13 cellular contexts compared by ENCODE assay signal in genomic region chr4:17562157-17562556, GRCh38. TPM values are rescaled to one million over a fixed set of nuclear protein-coding genes. Genes with fewer than 3 reads are reported as not detected.
DNase-seq lines count a peak whose midpoint lies in the region; ATAC-seq and TF ChIP-seq lines count a peak whose summit lies in the region.
"Had no signal": no experiment of that assay in that cellular context is flagged by ENCODE, and none has a peak within 500 bp of the region (broad histone marks: within the 10 kb centered on the region; RNA-seq: fewer than 3 reads in every experiment).

No MANE protein-coding gene starts in this region.

- DNase-seq in DMS 273 (lab: John Stamatoyannopoulos, UW; ENCODE audit: unreplicated experiment) = peak; percentile 47
- DNase-seq in DMS 273 treated with DMSO at 0.1 percent for 48 hours (lab: John Stamatoyannopoulos, UW) = no peak
- DNase-seq in LNCaP clone FGC (ENCODE audit: low read depth) = no peak
- no peak for DNase-seq in astrocyte of the spinal cord (ENCODE audit: low read depth, low spot score)
- no peak for DNase-seq in neural crest cell (ENCODE audit: low read depth, low spot score)
- no peak for DNase-seq in iPS-NIHi11 (ENCODE audit: low spot score)
- DNase-seq in effector memory CD8-positive, alpha-beta T cell = no peak
- DNase-seq: 8988T; activated B cell treated with CpG ODN at 0.5 μM for 24 hours; activated T-cell treated with anti-CD3 and anti-CD28 coated beads for 4 hours; effector memory CD4-positive, alpha-beta T cell; transverse colon had no signal

- no peak overlapping the region for H3K4me3 Mint-ChIP-seq in neural crest cell
- no peak overlapping the region for H3K4me3 Mint-ChIP-seq in effector memory CD8-positive, alpha-beta T cell
- H3K4me3 Mint-ChIP-seq: activated B cell treated with CpG ODN at 0.5 μM for 24 hours had no signal

- ATAC-seq in GM19351 (IDR thresholded peaks at IDR 0.05; ENCODE audit: unreplicated experiment) = no peak
- ATAC-seq in effector memory CD8-positive, alpha-beta T cell (replicated peaks) = no peak

- H3K4me1 Mint-ChIP-seq in neural crest cell = no peaks in the 10 kb centered on the region
- no peaks in the 10 kb centered on the region for H3K4me1 Mint-ChIP-seq in effector memory CD8-positive, alpha-beta T cell (ENCODE audit: low read depth in 2 of 2)
- H3K4me1 Mint-ChIP-seq: activated B cell treated with CpG ODN at 0.5 μM for 24 hours had no signal

- in situ Hi-C loops in astrocyte of the spinal cord (cut with HindIII; ENCODE audit: low sequenced_read_pairs) = no loop called here

- no peaks in the 10 kb centered on the region for H3K36me3 Mint-ChIP-seq in neural crest cell (ENCODE audit: low read depth)
- no peaks in the 10 kb centered on the region for H3K36me3 Mint-ChIP-seq in effector memory CD8-positive, alpha-beta T cell (ENCODE audit: insufficient read depth)

- no peak overlapping the region for H3K27ac Mint-ChIP-seq in neural crest cell (ENCODE audit: unreplicated experiment)
- H3K27ac Mint-ChIP-seq in effector memory CD8-positive, alpha-beta T cell = no peak overlapping the region
- H3K27ac Mint-ChIP-seq: activated B cell treated with CpG ODN at 0.5 μM for 24 hours had no signal

- TF ChIP-seq CTCF in LNCaP clone FGC (IDR thresholded peaks at IDR 0.05; ENCODE audit: control insufficient read depth, extremely low read depth, insufficient read depth) = peak; percentile 31; the same call in 1 of the 2 replicates
- peak; percentile 19 for TF ChIP-seq CTCF in astrocyte of the spinal cord (IDR thresholded peaks at IDR 0.05; ENCODE audit: low read depth, low read length)
- TF ChIP-seq CTCF in neural crest cell (conservative IDR thresholded peaks at IDR 0.05) = peak; percentile 23

- H3K9me3 Mint-ChIP-seq in neural crest cell = no peaks in the 10 kb centered on the region
- no peaks in the 10 kb centered on the region for H3K9me3 Mint-ChIP-seq in effector memory CD8-positive, alpha-beta T cell
- H3K9me3 Mint-ChIP-seq: activated B cell treated with CpG ODN at 0.5 μM for 24 hours had no signal

- H3K4me3 ChIP-seq in LNCaP clone FGC (ENCODE audit: low read depth, low read length) (no peak overlapping the region), astrocyte of the spinal cord (ENCODE audit: low read depth, low read length) (no peak overlapping the region)
- H3K4me3 ChIP-seq: transverse colon had no signal

- no peaks in the 10 kb centered on the region for H3K27me3 Mint-ChIP-seq in neural crest cell (ENCODE audit: low read depth)
- H3K27me3 Mint-ChIP-seq in effector memory CD8-positive, alpha-beta T cell = peaks cover 5 to 16% of the 10 kb centered on the region in 2 donors
- H3K27me3 Mint-ChIP-seq: activated B cell treated with CpG ODN at 0.5 μM for 24 hours had no signal

RNA-seq across cellular contexts. Expression of gene LAP3, which starts 14.8 kb away (rescaled TPM):
- total RNA-seq in neural crest cell = 46.7 and 49.0 TPM in 2 replicates

RNA-seq across cellular contexts. Expression of gene CLRN2, which starts 47.2 kb away (rescaled TPM):
- not detected in 2 replicates for total RNA-seq in neural crest cell
- total RNA-seq: activated B cell treated with CpG ODN at 0.5 μM for 24 hours, transverse colon had no signal

RNA-seq across cellular contexts. Expression of gene QDPR, which starts 50.3 kb away (rescaled TPM):
- 45.2 and 46.5 TPM in 2 replicates for total RNA-seq in neural crest cell

RNA-seq across cellular contexts. Expression of gene MED28, which starts 52.3 kb away (rescaled TPM):
- 97.8 and 100 TPM in 2 replicates for total RNA-seq in neural crest cell
